Comparison of ENCODE assay signal across 18 cellular contexts in the genomic region with DNA sequence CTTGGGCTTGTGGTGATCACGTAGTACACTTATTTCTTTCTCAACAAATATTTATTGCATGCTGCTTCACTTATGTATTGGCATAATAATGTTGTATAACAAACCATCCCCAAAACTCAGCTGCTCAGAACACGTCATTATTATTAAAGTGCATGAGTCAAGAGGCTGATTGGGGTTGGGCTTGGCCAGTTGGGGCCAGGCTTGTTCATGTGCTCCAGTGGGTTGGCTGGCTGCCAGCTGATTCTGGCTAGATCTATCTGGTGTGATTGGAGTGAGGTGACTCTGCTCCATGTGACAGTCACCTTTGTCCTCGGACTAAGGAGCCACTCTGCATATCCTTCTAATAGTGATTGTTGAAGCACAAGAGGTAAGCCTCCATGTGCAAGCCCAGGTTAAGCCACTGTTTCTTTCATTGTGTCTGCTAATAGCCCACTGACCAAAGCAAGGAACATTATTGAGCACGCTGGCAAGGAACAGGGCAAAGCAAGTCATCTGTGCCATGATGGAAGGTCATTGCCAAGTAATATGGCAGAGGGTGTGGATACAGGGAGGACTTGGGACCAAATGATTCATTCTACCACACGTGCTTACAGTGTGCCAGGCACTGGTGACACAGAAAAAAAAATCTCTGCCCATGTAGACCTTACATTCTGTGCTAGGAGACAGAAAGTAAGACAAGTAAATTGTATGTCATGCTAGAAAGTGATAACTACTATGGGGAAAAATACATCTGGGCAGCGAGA.
A peak's percentile ranks its signal among the peaks of the same experiment; 100 is the strongest.
DNase-seq lines count a peak whose midpoint lies in the region; ATAC-seq and TF ChIP-seq lines count a peak whose summit lies in the region.
"Had no signal": no experiment of that assay in that cellular context is flagged by ENCODE, and none has a peak within 500 bp of the region (broad histone marks: within the 10 kb centered on the region; RNA-seq: fewer than 3 reads in every experiment).

No MANE protein-coding gene starts in this region.

- no peak overlapping the region for H2BK5ac ChIP-seq in neuronal stem cell (ENCODE audit: low read length)

- WGBS in neuronal stem cell (ENCODE audit: extremely low coverage in 2 of 2, insufficient read length in 2 of 2, insufficient replicate concordance in 1 of 2), 2 donors = no CpG with 5 or more reads among the region's 6 CpGs

- H4K91ac ChIP-seq in neuronal stem cell (ENCODE audit: low read depth, low read length, poor library complexity) = no peak overlapping the region

- no peak overlapping the region for H3K4me3 ChIP-seq in neuronal stem cell (ENCODE audit: low read length in 2 of 2)
- H3K4me3 ChIP-seq in lower lobe of right lung = no peak overlapping the region
- H3K4me3 ChIP-seq: BLaER1, heart right ventricle, left lung, upper lobe of right lung had no signal

- no peak overlapping the region for H2BK120ac ChIP-seq in neuronal stem cell (ENCODE audit: low read depth, low read length)

- DNase-seq in DMS79 (lab: John Stamatoyannopoulos, UW) (peak; percentile 61), LHCN-M2 (ENCODE audit: low read depth) (peak; percentile 69), astrocyte of the hippocampus (ENCODE audit: low read depth, low spot score) (peak; percentile 6), neuronal stem cell (ENCODE audit: low spot score) (no peak), lower lobe of right lung (no peak)
- no peak for DNase-seq in NK-92 treated with Interleukin-12 subunit alpha and Interleukin-12 subunit beta, amount 100 ng/mL, for 24 hours (lab: John Stamatoyannopoulos, UW)
- DNase-seq in activated naive CD4-positive, alpha-beta T cell treated with Interleukin-2 at 50 U/mL for 16 hours = no peak
- DNase-seq: activated CD8-positive, alpha-beta memory T cell treated with anti-CD3 and anti-CD28 coated beads, Interleukin-2, amount 50 U/mL, for 48 hours; heart right ventricle; left lung; NCI-H1694 treated with DMSO at 0.1 percent for 48 hours; retina; stimulated activated CD4-positive, alpha-beta T cell treated with anti-CD3 and anti-CD28 coated beads, Interleukin-2, amount 100 ng/mL, for 24 hours; SW 1271; upper lobe of right lung had no signal

- TF ChIP-seq CTCF in lower lobe of right lung (IDR thresholded peaks at IDR 0.05) = no peak

- no peak overlapping the region for H3K9ac ChIP-seq in neuronal stem cell (ENCODE audit: low read depth, low read length, poor library complexity)
- H3K9ac ChIP-seq: BLaER1 had no signal

- no peak overlapping the region for H3K4ac ChIP-seq in neuronal stem cell (ENCODE audit: low read length)

- H3K9me3 ChIP-seq in neuronal stem cell (replicated peaks in 1 of 2; ENCODE audit: control insufficient read depth in 2 of 2, insufficient read depth in 1 of 2, low read depth in 1 of 2, low read length in 2 of 2) = no peaks in the 10 kb centered on the region
- no peaks in the 10 kb centered on the region for H3K9me3 ChIP-seq in lower lobe of right lung
- H3K9me3 ChIP-seq: BLaER1, heart right ventricle, left lung, upper lobe of right lung had no signal

- H3K79me1 ChIP-seq in neuronal stem cell (ENCODE audit: low read depth, low read length) = no peaks in the 10 kb centered on the region

- H3K23ac ChIP-seq in neuronal stem cell (ENCODE audit: low read depth, low read length, poor library complexity) = no peak overlapping the region

- H3K27ac ChIP-seq in neuronal stem cell (replicated peaks; ENCODE audit: low read length) (no peak overlapping the region), lower lobe of right lung (no peak overlapping the region)
- H3K27ac ChIP-seq: BLaER1, heart right ventricle, left lung, upper lobe of right lung had no signal

- no peak overlapping the region for H2BK15ac ChIP-seq in neuronal stem cell (ENCODE audit: low read length)

- peaks cover 0 to 4% (median 0%) of the 10 kb centered on the region in 3 experiments for H3K27me3 ChIP-seq in neuronal stem cell (ENCODE audit: control insufficient read depth in 3 of 3, insufficient read depth in 3 of 3, low read depth in 1 of 3, low read length in 3 of 3)
- H3K27me3 ChIP-seq in lower lobe of right lung (ENCODE audit: low read depth) = peaks cover 4% of the 10 kb centered on the region
- H3K27me3 ChIP-seq: BLaER1, upper lobe of right lung had no signal

- H2AK5ac ChIP-seq in neuronal stem cell (ENCODE audit: low read depth, low read length) = no peak overlapping the region

- H3K4me1 ChIP-seq in neuronal stem cell (ENCODE audit: control insufficient read depth in 2 of 2, insufficient read depth in 1 of 2, low read depth in 1 of 2, low read length in 2 of 2) (no peaks in the 10 kb centered on the region), lower lobe of right lung (no peaks in the 10 kb centered on the region)
- H3K4me1 ChIP-seq: BLaER1, heart right ventricle, left lung, upper lobe of right lung had no signal

- H2AFZ ChIP-seq in neuronal stem cell (ENCODE audit: low read length) = no peak overlapping the region

- no peak overlapping the region for H4K8ac ChIP-seq in neuronal stem cell (ENCODE audit: low read depth, low read length)

- H3K36me3 ChIP-seq in neuronal stem cell (replicated peaks in 1 of 2; ENCODE audit: control insufficient read depth in 2 of 2, insufficient read depth in 2 of 2, low read length in 2 of 2) (no peaks in the 10 kb centered on the region), lower lobe of right lung (no peaks in the 10 kb centered on the region)
- H3K36me3 ChIP-seq: BLaER1, heart right ventricle, left lung, upper lobe of right lung had no signal

- ATAC-seq in GM21825 (IDR thresholded peaks at IDR 0.05; ENCODE audit: unreplicated experiment) (no peak), lower lobe of right lung (no peak)
- ATAC-seq: heart right ventricle; left lung; natural killer cell treated with Interleukin-12 subunit alpha and Interleukin-12 subunit beta and Interleukin-15 and Interleukin-18, amount 100 ng/mL, for 72 hours; upper lobe of right lung had no signal

- H3K18ac ChIP-seq in neuronal stem cell (ENCODE audit: low read length) = peak overlapping the region; percentile 60

- intact Hi-C loops in lower lobe of right lung (cut with DNase I) = no loop called here

- no peak overlapping the region for H3K4me2 ChIP-seq in neuronal stem cell (ENCODE audit: insufficient read depth, low read length, poor library complexity, severe bottlenecking)
- H3K4me2 ChIP-seq: BLaER1 had no signal

- no peak overlapping the region for H3K14ac ChIP-seq in neuronal stem cell (ENCODE audit: low read length)

- H2BK12ac ChIP-seq in neuronal stem cell (ENCODE audit: low read length) = no peak overlapping the region

Comparison
In these comparisons a context has a peak if more than half of its experiments do, and no peak if none do; other contexts are left out.
1. DNase-seq: peak in DMS79 (single experiment), LHCN-M2 (single experiment) and astrocyte of the hippocampus (single experiment); none in neuronal stem cell (single experiment), NK-92 treated with Interleukin-12 subunit alpha and Interleukin-12 subunit beta, amount 100 ng/mL, for 24 hours (single experiment), activated naive CD4-positive, alpha-beta T cell treated with Interleukin-2 at 50 U/mL for 16 hours (single experiment) and lower lobe of right lung (single experiment).